8 cellular contexts compared by ENCODE assay signal in the genomic region with DNA sequence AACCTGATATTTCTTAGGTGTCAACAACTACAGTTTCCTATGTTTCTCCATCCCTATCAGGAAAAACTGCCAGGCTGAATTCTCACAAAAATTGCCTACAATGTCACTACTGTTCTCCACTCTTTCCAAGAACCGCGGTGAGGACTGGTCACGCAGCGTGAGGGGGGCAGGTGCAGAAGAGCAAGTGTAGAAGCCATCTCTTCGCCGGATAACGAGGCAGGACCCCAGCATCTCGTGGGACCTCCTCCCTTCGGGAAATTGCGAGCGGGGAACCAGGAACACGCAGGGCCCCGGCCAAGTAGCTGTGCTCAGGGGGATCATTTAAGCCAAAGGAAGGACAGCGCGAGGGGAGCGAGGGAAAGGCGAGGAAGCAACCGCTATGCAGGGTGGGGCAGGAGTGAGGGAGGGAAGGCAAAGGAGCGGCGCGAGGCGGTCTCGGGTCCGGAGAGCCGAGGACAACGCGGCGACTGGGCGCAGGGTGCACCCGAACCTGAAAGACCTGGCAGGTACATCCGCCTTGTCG. TPM values are rescaled to one million over a fixed set of nuclear protein-coding genes. Genes with fewer than 3 reads are reported as not detected.
A peak's percentile ranks its signal among the peaks of the same experiment; 100 is the strongest.
DNase-seq lines count a peak whose midpoint lies in the region; ATAC-seq, FAIRE-seq and TF ChIP-seq lines count a peak whose summit lies in the region.

No MANE protein-coding gene starts in this region.

- peak; percentile 5 for DNase-seq in activated T-cell treated with anti-CD3 and anti-CD28 coated beads for 48 hours (ENCODE audit: low read depth)
- DNase-seq in activated T-cell treated with anti-CD3 and anti-CD28 coated beads for 4 hours, result no peak
- peak; percentile 72 for DNase-seq in NCI-H69 (lab: John Stamatoyannopoulos, UW)
- no peak for DNase-seq in breast epithelium (ENCODE audit: low spot score in 2 of 2)
- DNase-seq in HepG2 (ENCODE audit: low spot score), result no peak
- no peak for DNase-seq in thyroid gland
- DNase-seq in cerebellar nuclear complex (lab: John Stamatoyannopoulos, UW), result no peak

- POLR2A ChIA-PET in HepG2 (lab: Yijun Ruan, JAX), result no interaction called here

- H3K27me3 ChIP-seq in breast epithelium (no peaks in the 10 kb centered on the region), HepG2 (ENCODE audit: control insufficient read depth in 1 of 2, insufficient read depth in 2 of 2, low read length in 2 of 2) (peaks cover 1 to 6% of the 10 kb centered on the region in 2 experiments; a peak in 1 of 5 replicates), thyroid gland (no peaks in the 10 kb centered on the region)

- intact Hi-C loops in breast epithelium (cut with DNase I; ENCODE audit: low total_unique reads), result loop anchor here (5.0 kb wide), 1 partner anchor 65 kb away; the partner anchor contains the start of gene ACSS1
- intact Hi-C loops in HepG2 (cut with micrococcal nuclease; ENCODE audit: unreplicated experiment), result loop anchor here (5.0 to 10.0 kb wide), 2 partner anchors 300 to 403 kb away; partner anchors contain the start of gene ABHD12
- intact Hi-C loops in thyroid gland (cut with DNase I), result loop anchor here (5.0 kb wide), 1 partner anchor 405 kb away; no protein-coding TSS in a partner anchor

- TF ChIP-seq EP300 in HepG2 (IDR thresholded peaks at IDR 0.05; ENCODE audit: low read depth in 2 of 2, low read length in 2 of 2), result no peak
- peak; percentile 51; the same call in 1 of the 2 replicates for TF ChIP-seq EP300 in HepG2 (CRISPR knock-in tag; IDR thresholded peaks at IDR 0.05; ENCODE audit: borderline replicate concordance)

- no peaks in the 10 kb centered on the region for H3K9me3 ChIP-seq in breast epithelium
- H3K9me3 ChIP-seq in HepG2 (ENCODE audit: low read length), result no peaks in the 10 kb centered on the region
- no peaks in the 10 kb centered on the region for H3K9me3 ChIP-seq in thyroid gland

- no peaks in the 10 kb centered on the region; the same call in 1 of the 2 replicates for H4K20me1 ChIP-seq in HepG2 (ENCODE audit: insufficient read depth, low read length)

- H3K9ac ChIP-seq in HepG2 (ENCODE audit: insufficient read depth, low read depth, low read length), result peak overlapping the region; percentile 78

- no peak for TF ChIP-seq POLR2A in breast epithelium (IDR thresholded peaks at IDR 0.05)
- no peak for TF ChIP-seq POLR2A in HepG2 (IDR thresholded peaks at IDR 0.05; ENCODE audit: insufficient read depth in 1 of 2, low read depth in 2 of 2, low read length in 2 of 2)
- TF ChIP-seq POLR2A in thyroid gland (IDR thresholded peaks at IDR 0.05), result no peak

- no TSS peak for BruUV-seq in HepG2 (replicated peaks; lab: Mats Ljungman, UMichigan)

- under 1% methylated on average over 30 of the region's 32 CpGs for WGBS in HepG2 (ENCODE audit: low lambda C conversion rate)
- 0 to 1% methylated on average over 28 to 32 of the region's 32 CpGs for WGBS in thyroid gland, 2 donors

- peak overlapping the region; percentile 79 to 85 (median 85) for H3K4me3 ChIP-seq in breast epithelium
- peak overlapping the region; percentile 75 to 88 (median 85) for H3K4me3 ChIP-seq in HepG2 (replicated peaks in 1 of 3; ENCODE audit: insufficient read depth in 1 of 3, low read depth in 2 of 3, low read length in 3 of 3)
- H3K4me3 ChIP-seq in thyroid gland (replicated peaks in 1 of 3), result peak overlapping the region; percentile 49 to 91 (median 71)

- ATAC-seq in HG02642 (IDR thresholded peaks at IDR 0.05; ENCODE audit: poor library complexity, unreplicated experiment) (peak; percentile 35), HepG2 (peak; percentile 57)

- H2AFZ ChIP-seq in HepG2 (ENCODE audit: low read length), result no peak overlapping the region

- H3K79me2 ChIP-seq in HepG2 (ENCODE audit: insufficient read depth, low read length), result peaks cover 54% of the 10 kb centered on the region

- no peak for TF ChIP-seq RAD21 in HepG2 (CRISPR knock-in tag; IDR thresholded peaks at IDR 0.05)

- TF ChIP-seq CTCF in breast epithelium (IDR thresholded peaks at IDR 0.05), result no peak
- no peak for TF ChIP-seq CTCF in HepG2 (CRISPR knock-in tag; IDR thresholded peaks at IDR 0.05)
- TF ChIP-seq CTCF in thyroid gland (IDR thresholded peaks at IDR 0.05), result no peak

- H3K27ac ChIP-seq in breast epithelium (peak overlapping the region; percentile 96 to 97), HepG2 (ENCODE audit: extremely low read length, insufficient read depth, low read length) (peak overlapping the region; percentile 67), thyroid gland (peak overlapping the region; percentile 82 to 95 (median 88))

- FAIRE-seq in HepG2 (lab: Jason Lieb, UNC), result no peak

- H3K4me1 ChIP-seq in breast epithelium (peaks cover 3 to 15% of the 10 kb centered on the region in 2 donors), HepG2 (ENCODE audit: insufficient read depth, low read length) (peaks cover 75% of the 10 kb centered on the region), thyroid gland (peaks cover 58 to 59% of the 10 kb centered on the region in 2 donors)

- CTCF ChIA-PET in HepG2 (lab: Yijun Ruan, JAX; ENCODE audit: low intra/inter-chr PET ratio, low total read pairs), result interaction anchor here (6.9 kb wide), 1 partner anchor 73 kb away, joined by 138 read pairs; no protein-coding TSS in a partner anchor

- H3K36me3 ChIP-seq in breast epithelium, result no peaks in the 10 kb centered on the region
- H3K36me3 ChIP-seq in HepG2 (replicated peaks in 1 of 2; ENCODE audit: control insufficient read depth in 1 of 2, insufficient read depth in 2 of 2, low read length in 2 of 2), result no peaks in the 10 kb centered on the region
- no peaks in the 10 kb centered on the region for H3K36me3 ChIP-seq in thyroid gland

- H3K4me2 ChIP-seq in HepG2 (ENCODE audit: low read depth, low read length), result peak overlapping the region; percentile 97

- in situ Hi-C loops in HepG2 (cut with HindIII; ENCODE audit: extremely low pct_ligation_motif_present, low pct_unique_long_range_greater_than_20kb), result loop anchor here (5.0 to 10.0 kb wide), 2 partner anchors 205 to 303 kb away; partner anchors contain the start of gene ENTPD6

TF ChIP-seq in HepG2, 621 proteins besides CTCF, POLR2A, EP300 and RAD21 (continues in another document):
- TF ChIP-seq ZKSCAN8 (CRISPR knock-in tag; IDR thresholded peaks at IDR 0.05; ENCODE audit: borderline replicate concordance) (0 out of 2 replicates have a peak, but pooled peaks have one; percentile 21), BCL6 (CRISPR knock-in tag; IDR thresholded peaks at IDR 0.05) (peak; percentile 30; the same call in 1 of the 2 replicates), KLF13 (CRISPR knock-in tag; IDR thresholded peaks at IDR 0.05) (peak; percentile 2; the same call in 1 of the 2 replicates), KDM5B (CRISPR knock-in tag; IDR thresholded peaks at IDR 0.05; ENCODE audit: borderline replicate concordance) (no peak)

RNA-seq across cellular contexts. Expression of gene APMAP, which starts 0.6 kb away (rescaled TPM):
- 100 to 1,000 TPM in 2 of 3 donors, 10 to 100 TPM in 1; 83.2 to 184 (median 101) TPM for total RNA-seq in breast epithelium
- total RNA-seq in HepG2 (2016; rRNA removed; fragmentation: Illumina TruSeq; extraction: Trizol), result 96.9 and 214 TPM in 2 replicates
- 20.1 and 22.7 TPM in 2 replicates for total RNA-seq in HepG2 (2016; cell fraction: cytosol; rRNA removed; fragmentation: Illumina TruSeq; extraction: Trizol; ENCODE audit: low read depth)
- total RNA-seq in HepG2 (2016; cell fraction: insoluble cytoplasmic fraction; rRNA removed; fragmentation: Illumina TruSeq; extraction: Trizol), result 98.2 and 226 TPM in 2 replicates
- 41.7 and 44.7 TPM in 2 replicates for total RNA-seq in HepG2 (2016; cell fraction: membrane; rRNA removed; fragmentation: Illumina TruSeq; extraction: Trizol)
- total RNA-seq in HepG2 (2016; cell fraction: nucleus; rRNA removed; fragmentation: Illumina TruSeq; extraction: Trizol), result 175 and 197 TPM in 2 replicates
- polyA plus RNA-seq in HepG2 (2011; rRNA removed), result 168 and 177 TPM in 2 replicates
- polyA plus RNA-seq in HepG2 (2011; cell fraction: cytosol; rRNA removed), result 161 and 178 TPM in 2 replicates
- polyA plus RNA-seq in HepG2 (2011; cell fraction: nucleus; rRNA removed), result 60.9 and 87.7 TPM in 2 replicates
- polyA plus RNA-seq in HepG2 (2012), result 152 and 183 TPM in 2 replicates
- 19.3 and 19.6 TPM in 2 replicates for polyA plus RNA-seq in HepG2 (2016; cell fraction: cytosol; fragmentation: Illumina TruSeq; extraction: Trizol; ENCODE audit: low read depth)
- 91.9 and 93.0 TPM in 2 replicates for polyA plus RNA-seq in HepG2 (2016; cell fraction: insoluble cytoplasmic fraction; fragmentation: Illumina TruSeq; extraction: Trizol; ENCODE audit: low read depth)
- polyA plus RNA-seq in HepG2 (2016; cell fraction: membrane; fragmentation: Illumina TruSeq; extraction: Trizol; ENCODE audit: low read depth), result 31.8 and 32.4 TPM in 2 replicates
- polyA plus RNA-seq in HepG2 (2016; cell fraction: nucleus; fragmentation: Illumina TruSeq; extraction: Trizol; ENCODE audit: insufficient read depth, low read depth), result 261 and 268 TPM in 2 replicates
- 27.2 and 96.2 TPM in 2 replicates for polyA minus RNA-seq in HepG2 (2011; rRNA and poly(A)+ RNA removed; ENCODE audit: low replicate concordance)
- polyA minus RNA-seq in HepG2 (2011; cell fraction: cytosol; rRNA and poly(A)+ RNA removed), result 41.4 and 51.0 TPM in 2 replicates
- 33.6 and 47.4 TPM in 2 replicates for polyA minus RNA-seq in HepG2 (2011; cell fraction: nucleus; rRNA and poly(A)+ RNA removed)
- total RNA-seq in thyroid gland, result 100 to 1,000 TPM; 171 to 205 (median 186) TPM

RNA-seq across cellular contexts. Expression of gene CST7, which starts 42.9 kb away (rescaled TPM):
- total RNA-seq in breast epithelium (1 to 10 TPM in 2 of 3 donors, under 1 TPM in 1; 0.33 to 2.5 (median 1.8) TPM), HepG2 (2016; rRNA removed; fragmentation: Illumina TruSeq; extraction: Trizol) (not detected in 2 replicates), thyroid gland (1 to 10 TPM; 1.3 to 3.6 (median 2.5) TPM)
- not detected in 2 replicates for total RNA-seq in HepG2 (2016; cell fraction: cytosol; rRNA removed; fragmentation: Illumina TruSeq; extraction: Trizol; ENCODE audit: low read depth)
- not detected in 2 replicates for total RNA-seq in HepG2 (2016; cell fraction: insoluble cytoplasmic fraction; rRNA removed; fragmentation: Illumina TruSeq; extraction: Trizol)
- not detected in 2 replicates for total RNA-seq in HepG2 (2016; cell fraction: membrane; rRNA removed; fragmentation: Illumina TruSeq; extraction: Trizol)
- total RNA-seq in HepG2 (2016; cell fraction: nucleus; rRNA removed; fragmentation: Illumina TruSeq; extraction: Trizol), result not detected in 2 replicates
- not detected in 2 replicates for polyA plus RNA-seq in HepG2 (2011; rRNA removed)
- not detected in 2 replicates for polyA plus RNA-seq in HepG2 (2011; cell fraction: cytosol; rRNA removed)
- polyA plus RNA-seq in HepG2 (2011; cell fraction: nucleus; rRNA removed), result not detected in 2 replicates
- polyA plus RNA-seq in HepG2 (2012), result not detected in 2 replicates
- not detected in 2 replicates for polyA plus RNA-seq in HepG2 (2016; cell fraction: cytosol; fragmentation: Illumina TruSeq; extraction: Trizol; ENCODE audit: low read depth)
- not detected in 2 replicates for polyA plus RNA-seq in HepG2 (2016; cell fraction: insoluble cytoplasmic fraction; fragmentation: Illumina TruSeq; extraction: Trizol; ENCODE audit: low read depth)
- polyA plus RNA-seq in HepG2 (2016; cell fraction: membrane; fragmentation: Illumina TruSeq; extraction: Trizol; ENCODE audit: low read depth), result not detected in 2 replicates
- polyA plus RNA-seq in HepG2 (2016; cell fraction: nucleus; fragmentation: Illumina TruSeq; extraction: Trizol; ENCODE audit: insufficient read depth, low read depth), result not detected in 2 replicates
- polyA minus RNA-seq in HepG2 (2011; rRNA and poly(A)+ RNA removed; ENCODE audit: low replicate concordance), result not detected in 2 replicates
- not detected in 2 replicates for polyA minus RNA-seq in HepG2 (2011; cell fraction: cytosol; rRNA and poly(A)+ RNA removed)
- not detected in 2 replicates for polyA minus RNA-seq in HepG2 (2011; cell fraction: nucleus; rRNA and poly(A)+ RNA removed)

Comparison
In these comparisons a context has a peak if more than half of its experiments do, and no peak if none do; other contexts are left out.
1. DNase-seq: peak in activated T-cell treated with anti-CD3 and anti-CD28 coated beads for 48 hours (single experiment) and NCI-H69 (single experiment); none in activated T-cell treated with anti-CD3 and anti-CD28 coated beads for 4 hours (single experiment), breast epithelium (0 of 2), HepG2 (single experiment), thyroid gland (0 of 2) and cerebellar nuclear complex (0 of 2).
2. Peak in every context shown above with its lines, with median percentiles within 50 percentile points of each other: H3K27ac ChIP-seq and H3K4me3 ChIP-seq.